8 cellular contexts compared by ENCODE assay signal in genomic region chr1:121117622-121118479, GRCh38.
DNase-seq lines count a peak whose midpoint lies in the region; ATAC-seq, FAIRE-seq and TF ChIP-seq lines count a peak whose summit lies in the region.
"Not testable (repeated sequence)": the region's sequence is repeated elsewhere in the genome, so short reads cannot be mapped to it uniquely, and the experiment has no call there.

No MANE protein-coding gene starts in this region.

- not testable (repeated sequence) for H3K36me3 Mint-ChIP-seq in astrocyte (ENCODE audit: low read depth, unreplicated experiment); natural killer cell treated with Interleukin-12 subunit alpha and Interleukin-12 subunit beta and Interleukin-15 and Interleukin-18, amount 100 ng/mL, for 72 hours

- H2AFZ ChIP-seq in astrocyte (ENCODE audit: low read depth, low read length), result peak overlapping the region; percentile 66

- not testable (repeated sequence) for FAIRE-seq in astrocyte (lab: Jason Lieb, UNC)

- 64% methylated on average over 40 of the region's 47 CpGs for whole genome bisulfite sequencing in HUES64
- WGBS in esophagus squamous epithelium, 2 donors, result 30 to 63% methylated on average over 6 to 17 of the region's 47 CpGs

- not testable (repeated sequence) for H3K4me1 Mint-ChIP-seq in astrocyte (ENCODE audit: low read depth, unreplicated experiment); natural killer cell treated with Interleukin-12 subunit alpha and Interleukin-12 subunit beta and Interleukin-15 and Interleukin-18, amount 100 ng/mL, for 72 hours (ENCODE audit: low read depth in 2 of 2)

- not testable (repeated sequence) for H3K27ac ChIP-seq in HUES64 (ENCODE audit: low read depth, low read length)
- peak overlapping the region; percentile 38 for H3K27ac ChIP-seq in astrocyte (ENCODE audit: low read depth, low read length)
- peak overlapping the region; percentile 30 to 81 (median 79) for H3K27ac ChIP-seq in esophagus squamous epithelium

- peak overlapping the region; percentile 79 for H3K4me2 ChIP-seq in astrocyte (ENCODE audit: low read length)

- H3K4me3 Mint-ChIP-seq in astrocyte (ENCODE audit: unreplicated experiment); natural killer cell treated with Interleukin-12 subunit alpha and Interleukin-12 subunit beta and Interleukin-15 and Interleukin-18, amount 100 ng/mL, for 72 hours: not testable (repeated sequence)

- H4K20me1 ChIP-seq in astrocyte (ENCODE audit: insufficient read depth, low read length), result not testable (repeated sequence)

- not testable (repeated sequence) for H3K27me3 Mint-ChIP-seq in astrocyte (ENCODE audit: low read depth, unreplicated experiment); natural killer cell treated with Interleukin-12 subunit alpha and Interleukin-12 subunit beta and Interleukin-15 and Interleukin-18, amount 100 ng/mL, for 72 hours

- ATAC-seq in natural killer cell treated with Interleukin-12 subunit alpha and Interleukin-12 subunit beta and Interleukin-15 and Interleukin-18, amount 100 ng/mL, for 72 hours, result peak; percentile 46 to 60
- peak; percentile 30 for ATAC-seq in stimulated activated naive CD8-positive, alpha-beta T cell treated with anti-CD3 and anti-CD28 coated beads, Interleukin-15, Interleukin-2, amounts not matched to agents 100 U/mL and 50 U/mL, for 24 hours

- not testable (repeated sequence) for TF ChIP-seq CTCF in BE2C (IDR thresholded peaks at IDR 0.05; ENCODE audit: low read depth, low read length); WI38 (IDR thresholded peaks at IDR 0.05; ENCODE audit: low read depth, low read length); astrocyte (IDR thresholded peaks at IDR 0.05; ENCODE audit: insufficient read depth, low read depth, low read length); esophagus squamous epithelium (IDR thresholded peaks at IDR 0.05)

- H3K9ac ChIP-seq in HUES64 (ENCODE audit: low read depth, low read length), result not testable (repeated sequence)
- peak overlapping the region; percentile 66 for H3K9ac ChIP-seq in astrocyte (ENCODE audit: low read length)

- H3K4me3 ChIP-seq in BE2C (ENCODE audit: low read depth, low read length), result peak overlapping the region; percentile 56
- H3K4me3 ChIP-seq in HUES64 (ENCODE audit: low read length), result peak overlapping the region; percentile 37; the same call in 1 of the 2 replicates
- peak overlapping the region; percentile 54 for H3K4me3 ChIP-seq in WI38 (ENCODE audit: low read depth, low read length)
- H3K4me3 ChIP-seq in astrocyte (ENCODE audit: insufficient read depth, low read depth, low read length), result peak overlapping the region; percentile 54
- peak overlapping the region in 3 of 4 donors; percentile 45 to 60 (median 46) for H3K4me3 ChIP-seq in esophagus squamous epithelium

- not testable (repeated sequence) for TF ChIP-seq POLR2A in esophagus squamous epithelium (IDR thresholded peaks at IDR 0.05)

- H3K9me3 ChIP-seq in BE2C; HUES64 (ENCODE audit: insufficient read depth, low read depth, low read length); astrocyte (ENCODE audit: insufficient read depth, low read depth, low read length); esophagus squamous epithelium: not testable (repeated sequence)

- intact Hi-C loops in esophagus squamous epithelium (cut with DNase I), result not testable (repeated sequence)

- H3K27me3 ChIP-seq in BE2C; HUES64 (ENCODE audit: insufficient read depth, low read length); astrocyte (ENCODE audit: insufficient read depth, low read length); esophagus squamous epithelium: not testable (repeated sequence)

- H3K9me3 Mint-ChIP-seq in astrocyte (ENCODE audit: unreplicated experiment); natural killer cell treated with Interleukin-12 subunit alpha and Interleukin-12 subunit beta and Interleukin-15 and Interleukin-18, amount 100 ng/mL, for 72 hours: not testable (repeated sequence)

- not testable (repeated sequence) for H3K36me3 ChIP-seq in BE2C; HUES64 (ENCODE audit: insufficient read depth, low read length); astrocyte (ENCODE audit: insufficient read depth, low read length); esophagus squamous epithelium

- not testable (repeated sequence) for H3K27ac Mint-ChIP-seq in astrocyte (ENCODE audit: unreplicated experiment); natural killer cell treated with Interleukin-12 subunit alpha and Interleukin-12 subunit beta and Interleukin-15 and Interleukin-18, amount 100 ng/mL, for 72 hours

- peak; percentile 35 for DNase-seq in BE2C
- DNase-seq in astrocyte (ENCODE audit: low read depth), result peak; percentile 25
- DNase-seq in esophagus squamous epithelium (lab: John Stamatoyannopoulos, UW); natural killer cell treated with Interleukin-12 subunit alpha and Interleukin-12 subunit beta and Interleukin-15 and Interleukin-18, amount 100 ng/mL, for 72 hours (ENCODE audit: low spot score): not testable (repeated sequence)
- peak; percentile 35 for DNase-seq in iris pigment epithelial cell (ENCODE audit: low read depth)
- DNase-seq in stimulated activated naive CD8-positive, alpha-beta T cell treated with anti-CD3 and anti-CD28 coated beads, Interleukin-15, Interleukin-2, amounts not matched to agents 100 U/mL and 50 U/mL, for 24 hours, result peak; percentile 3

- H3K79me2 ChIP-seq in astrocyte (ENCODE audit: insufficient read depth, low read length), result not testable (repeated sequence)

- not testable (repeated sequence) for H3K4me1 ChIP-seq in BE2C; HUES64 (ENCODE audit: insufficient read depth, low read length); astrocyte (ENCODE audit: insufficient read depth, low read length); esophagus squamous epithelium
